Comparison of ENCODE assay signal across 8 cellular contexts in the genomic region with DNA sequence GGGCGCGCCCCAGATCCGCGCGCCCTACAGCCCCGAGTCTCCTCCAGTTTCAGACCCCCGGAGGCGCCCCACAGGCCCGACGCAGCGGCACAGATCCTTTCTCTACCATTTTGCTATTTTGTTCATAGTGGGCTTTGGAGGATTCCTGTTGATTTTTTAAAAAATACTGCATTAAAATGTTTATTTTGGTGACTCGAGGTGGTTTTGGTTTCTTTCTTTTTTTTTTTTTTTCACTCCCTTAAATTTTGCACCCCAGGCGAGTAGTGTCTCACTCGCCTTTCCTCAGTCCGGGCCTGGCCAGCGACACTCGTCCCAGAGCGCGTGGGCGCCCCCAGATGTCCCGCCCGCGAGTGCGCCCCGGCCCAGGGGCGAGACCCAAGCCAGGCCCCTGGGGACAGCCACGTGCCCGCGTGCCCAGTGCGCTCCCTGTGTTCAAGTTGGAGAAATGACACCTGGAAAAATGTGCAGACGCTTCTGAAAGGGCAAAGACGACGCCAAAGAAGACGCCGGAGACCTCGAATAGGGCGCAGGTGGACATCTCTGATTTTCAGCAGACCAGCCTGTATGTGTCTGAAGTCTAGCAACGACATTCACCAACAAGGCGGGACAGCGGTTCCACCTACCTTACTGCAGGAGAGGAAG. TPM values are rescaled to one million over a fixed set of nuclear protein-coding genes. Genes with fewer than 3 reads are reported as not detected.
DNase-seq lines count a peak whose midpoint lies in the region; TF ChIP-seq lines count a peak whose summit lies in the region.

No MANE protein-coding gene starts in this region.

- H3K27me3 ChIP-seq in skeletal muscle satellite cell (ENCODE audit: control insufficient read depth, insufficient read depth, low read length) = peaks cover 15% of the 10 kb centered on the region

- H3K36me3 ChIP-seq in skeletal muscle satellite cell (ENCODE audit: insufficient read depth, low read length) = no peaks in the 10 kb centered on the region

- H3K9ac ChIP-seq in skeletal muscle satellite cell (ENCODE audit: low read depth, low read length) = peak overlapping the region; percentile 80

- H3K4me2 ChIP-seq in skeletal muscle satellite cell (ENCODE audit: low read length) = peak overlapping the region; percentile 90

- DNase-seq in A172 (ENCODE audit: low spot score) (peak; percentile 22), HuH-7 (ENCODE audit: low spot score) (peak; percentile 43), cardiac fibroblast (ENCODE audit: low read depth in 2 of 2) (peak; percentile 43 to 53), iris pigment epithelial cell (ENCODE audit: low read depth) (peak; percentile 11), kidney glomerular epithelial cell (lab: John Stamatoyannopoulos, UW) (no peak)

- H3K9me3 ChIP-seq in skeletal muscle satellite cell (replicated peaks; ENCODE audit: low read length) = no peaks in the 10 kb centered on the region

- H3K4me3 ChIP-seq in cardiac fibroblast (replicated peaks in 1 of 2; ENCODE audit: low read depth in 2 of 2, low read length in 2 of 2) (peak overlapping the region; percentile 45 to 69), skeletal muscle satellite cell (ENCODE audit: low read length) (peak overlapping the region; percentile 78)

- H3K4me1 ChIP-seq in skeletal muscle satellite cell (ENCODE audit: control insufficient read depth, insufficient read depth, low read length) = peaks cover 10% of the 10 kb centered on the region

- TF ChIP-seq CTCF in GM12874 (IDR thresholded peaks at IDR 0.05; ENCODE audit: insufficient read depth, low read depth, low read length) (peak; percentile 53), cardiac fibroblast (IDR thresholded peaks at IDR 0.05; ENCODE audit: low read depth, low read length) (no peak)

TF ChIP-seq in PFSK-1, 5 proteins besides CTCF, POLR2A, EP300 and RAD21:
- peak; percentile 17; the same call in 1 of the 2 replicates for TF ChIP-seq POLR2AphosphoS5 (IDR thresholded peaks at IDR 0.05; ENCODE audit: low read depth, low read length)
- no peak for TF ChIP-seq TAF1 (IDR thresholded peaks at IDR 0.05; ENCODE audit: borderline replicate concordance, insufficient read depth, low read length)
- TF ChIP-seq FOXP2 (optimal IDR thresholded peaks at IDR 0.05; ENCODE audit: borderline replicate concordance, extremely low read depth, extremely low read length, insufficient read depth) = no peak
- TF ChIP-seq, protein P1, sequence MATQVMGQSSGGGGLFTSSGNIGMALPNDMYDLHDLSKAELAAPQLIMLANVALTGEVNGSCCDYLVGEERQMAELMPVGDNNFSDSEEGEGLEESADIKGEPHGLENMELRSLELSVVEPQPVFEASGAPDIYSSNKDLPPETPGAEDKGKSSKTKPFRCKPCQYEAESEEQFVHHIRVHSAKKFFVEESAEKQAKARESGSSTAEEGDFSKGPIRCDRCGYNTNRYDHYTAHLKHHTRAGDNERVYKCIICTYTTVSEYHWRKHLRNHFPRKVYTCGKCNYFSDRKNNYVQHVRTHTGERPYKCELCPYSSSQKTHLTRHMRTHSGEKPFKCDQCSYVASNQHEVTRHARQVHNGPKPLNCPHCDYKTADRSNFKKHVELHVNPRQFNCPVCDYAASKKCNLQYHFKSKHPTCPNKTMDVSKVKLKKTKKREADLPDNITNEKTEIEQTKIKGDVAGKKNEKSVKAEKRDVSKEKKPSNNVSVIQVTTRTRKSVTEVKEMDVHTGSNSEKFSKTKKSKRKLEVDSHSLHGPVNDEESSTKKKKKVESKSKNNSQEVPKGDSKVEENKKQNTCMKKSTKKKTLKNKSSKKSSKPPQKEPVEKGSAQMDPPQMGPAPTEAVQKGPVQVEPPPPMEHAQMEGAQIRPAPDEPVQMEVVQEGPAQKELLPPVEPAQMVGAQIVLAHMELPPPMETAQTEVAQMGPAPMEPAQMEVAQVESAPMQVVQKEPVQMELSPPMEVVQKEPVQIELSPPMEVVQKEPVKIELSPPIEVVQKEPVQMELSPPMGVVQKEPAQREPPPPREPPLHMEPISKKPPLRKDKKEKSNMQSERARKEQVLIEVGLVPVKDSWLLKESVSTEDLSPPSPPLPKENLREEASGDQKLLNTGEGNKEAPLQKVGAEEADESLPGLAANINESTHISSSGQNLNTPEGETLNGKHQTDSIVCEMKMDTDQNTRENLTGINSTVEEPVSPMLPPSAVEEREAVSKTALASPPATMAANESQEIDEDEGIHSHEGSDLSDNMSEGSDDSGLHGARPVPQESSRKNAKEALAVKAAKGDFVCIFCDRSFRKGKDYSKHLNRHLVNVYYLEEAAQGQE (IDR thresholded peaks at IDR 0.05; ENCODE audit: insufficient read depth in 1 of 2, low read depth in 2 of 2, low read length in 2 of 2) = no peak
- no peak for TF ChIP-seq SIN3A (IDR thresholded peaks at IDR 0.05; ENCODE audit: borderline replicate concordance, insufficient read depth, low read length)

RNA-seq across cellular contexts. Expression of a gene that starts 0.5 kb away (rescaled TPM):
- total RNA-seq in A172 (2014; rRNA removed; shearing (Covaris generic)) = 7.2 and 8.4 TPM in 2 replicates
- polyA plus RNA-seq in PFSK-1 (2012; ENCODE audit: insufficient read length, low read depth) = 8.9 TPM
- 7.9 and 12.2 TPM in 2 replicates for total RNA-seq in skeletal muscle satellite cell (2012; rRNA removed)

RNA-seq across cellular contexts. Expression of a gene that starts 54.0 kb away (rescaled TPM):
- 29.0 and 35.7 TPM in 2 replicates for total RNA-seq in A172 (2014; rRNA removed; shearing (Covaris generic))
- polyA plus RNA-seq in PFSK-1 (2012; ENCODE audit: insufficient read length, low read depth) = 21.4 TPM
- 19.2 and 23.1 TPM in 2 replicates for total RNA-seq in skeletal muscle satellite cell (2012; rRNA removed)
